1 cellular context compared by ENCODE assay signal in genomic region chr7:103593691-103594090, GRCh38.
TF ChIP-seq lines count a peak whose summit lies in the region.

No MANE protein-coding gene starts in this region.

TF ChIP-seq in GM23338, 12 proteins besides CTCF, POLR2A, EP300 and RAD21 (continued from another document):
- no peak for TF ChIP-seq ZNF462 (CRISPR knock-in tag; IDR thresholded peaks at IDR 0.05)
